In the genomic region with DNA sequence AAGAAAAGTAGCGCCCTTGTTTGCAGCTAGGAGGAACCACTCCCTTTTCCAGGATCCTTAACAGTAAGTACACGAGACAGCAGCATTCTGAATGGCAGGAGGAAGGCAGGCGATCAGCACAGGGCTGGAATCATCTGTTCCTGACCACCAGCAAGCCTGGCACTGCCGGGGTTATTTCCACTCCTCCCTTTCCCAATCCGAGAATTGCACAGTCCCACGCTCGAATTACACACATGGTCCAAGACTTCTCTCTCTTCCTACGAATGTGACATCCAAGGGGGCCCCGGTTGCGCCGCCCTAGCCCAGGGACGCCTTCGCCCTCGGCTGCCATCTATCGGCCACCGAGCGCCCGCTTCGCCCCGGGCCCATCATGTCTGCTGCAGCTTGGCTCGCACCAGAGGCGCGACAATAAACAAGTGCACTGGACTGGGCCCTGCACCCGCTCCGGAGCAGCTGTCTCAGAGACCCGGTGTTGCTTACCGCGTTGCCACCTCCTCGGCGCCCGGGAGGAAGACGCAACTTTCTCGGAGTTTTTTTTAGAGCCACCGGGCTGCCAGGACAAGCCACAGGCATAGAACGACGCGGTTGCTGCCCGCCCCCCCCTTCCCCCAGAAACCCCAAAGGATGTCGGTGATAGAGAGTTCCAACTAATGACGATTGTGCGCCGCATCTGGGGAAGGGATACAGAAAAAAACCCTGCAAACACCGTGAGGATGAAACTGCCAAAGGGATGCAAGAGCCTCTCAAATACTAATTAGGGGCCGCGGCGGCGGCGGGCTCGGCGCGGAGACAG, we compare ENCODE assay signal across 8 cellular contexts. TPM values are rescaled to one million over a fixed set of nuclear protein-coding genes. Genes with fewer than 3 reads are reported as not detected.
DNase-seq lines count a peak whose midpoint lies in the region; TF ChIP-seq lines count a peak whose summit lies in the region.

A gene with protein sequence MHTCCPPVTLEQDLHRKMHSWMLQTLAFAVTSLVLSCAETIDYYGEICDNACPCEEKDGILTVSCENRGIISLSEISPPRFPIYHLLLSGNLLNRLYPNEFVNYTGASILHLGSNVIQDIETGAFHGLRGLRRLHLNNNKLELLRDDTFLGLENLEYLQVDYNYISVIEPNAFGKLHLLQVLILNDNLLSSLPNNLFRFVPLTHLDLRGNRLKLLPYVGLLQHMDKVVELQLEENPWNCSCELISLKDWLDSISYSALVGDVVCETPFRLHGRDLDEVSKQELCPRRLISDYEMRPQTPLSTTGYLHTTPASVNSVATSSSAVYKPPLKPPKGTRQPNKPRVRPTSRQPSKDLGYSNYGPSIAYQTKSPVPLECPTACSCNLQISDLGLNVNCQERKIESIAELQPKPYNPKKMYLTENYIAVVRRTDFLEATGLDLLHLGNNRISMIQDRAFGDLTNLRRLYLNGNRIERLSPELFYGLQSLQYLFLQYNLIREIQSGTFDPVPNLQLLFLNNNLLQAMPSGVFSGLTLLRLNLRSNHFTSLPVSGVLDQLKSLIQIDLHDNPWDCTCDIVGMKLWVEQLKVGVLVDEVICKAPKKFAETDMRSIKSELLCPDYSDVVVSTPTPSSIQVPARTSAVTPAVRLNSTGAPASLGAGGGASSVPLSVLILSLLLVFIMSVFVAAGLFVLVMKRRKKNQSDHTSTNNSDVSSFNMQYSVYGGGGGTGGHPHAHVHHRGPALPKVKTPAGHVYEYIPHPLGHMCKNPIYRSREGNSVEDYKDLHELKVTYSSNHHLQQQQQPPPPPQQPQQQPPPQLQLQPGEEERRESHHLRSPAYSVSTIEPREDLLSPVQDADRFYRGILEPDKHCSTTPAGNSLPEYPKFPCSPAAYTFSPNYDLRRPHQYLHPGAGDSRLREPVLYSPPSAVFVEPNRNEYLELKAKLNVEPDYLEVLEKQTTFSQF (plus strand): TSS at position 341 of the 793 bp plus-strand sequence. CDS start 4,018 bp downstream, outside the sequence.

- H3K4me3 ChIP-seq in GM23248 = peak within 1 kb of the TSS; percentile 70
- no peak within 1 kb of the TSS for H3K4me3 ChIP-seq in SJSA1
- H3K4me3 ChIP-seq in right atrium auricular region = peak within 1 kb of the TSS; percentile 27 to 56
- peak within 1 kb of the TSS; percentile 33 to 46 for H3K4me3 ChIP-seq in prostate gland

- in situ Hi-C loops in GM23248 (cut with MboI) = no loop called here

- H3K4me2 ChIP-seq in GM23248 (ENCODE audit: unreplicated experiment) = peak within 1 kb of the TSS; percentile 71

- 1% methylated on average over 51 of the region's 51 CpGs for WGBS in GM23248 (ENCODE audit: low coverage in 1 of 2, low lambda C conversion rate in 2 of 2, missing lambda C conversion rate in 2 of 2), 2 experiments
- WGBS in prostate gland = 0% methylated on average over 43 of the region's 51 CpGs

- H3K9me2 ChIP-seq in GM23248 (ENCODE audit: insufficient read depth) = no peaks in the 10 kb centered on the region

- no peak for TF ChIP-seq POLR2A in prostate gland (IDR thresholded peaks at IDR 0.05)

- peak within 1 kb of the TSS; percentile 55 for H3K9ac ChIP-seq in ES-I3 (ENCODE audit: low read depth, low read length)
- H3K9ac ChIP-seq in GM23248 = no peak within 1 kb of the TSS

- no peaks in the 10 kb centered on the region for H4K20me1 ChIP-seq in GM23248 (ENCODE audit: insufficient read depth)

- H3K27me3 ChIP-seq in GM23248 (replicated peaks; ENCODE audit: insufficient read depth) (peaks cover 33% of the 10 kb centered on the region), SJSA1 (replicated peaks) (peaks cover 22% of the 10 kb centered on the region), right atrium auricular region (peaks cover 7 to 20% of the 10 kb centered on the region in 2 donors), prostate gland (replicated peaks; ENCODE audit: insufficient read depth) (peaks cover 7% of the 10 kb centered on the region)

- no peaks in the 10 kb centered on the region for H3K79me2 ChIP-seq in GM23248 (ENCODE audit: insufficient read depth)

- H3K9me3 ChIP-seq in ES-I3 (ENCODE audit: control insufficient read depth, insufficient read depth, low read length) (no peaks in the 10 kb centered on the region), GM23248 (ENCODE audit: low read depth) (no peaks in the 10 kb centered on the region), SJSA1 (replicated peaks) (peaks cover 9% of the 10 kb centered on the region; the same call in 1 of the 2 replicates), right atrium auricular region (no peaks in the 10 kb centered on the region), prostate gland (no peaks in the 10 kb centered on the region)

- peaks cover 6% of the 10 kb centered on the region; the same call in 1 of the 2 replicates for H3K4me1 ChIP-seq in ES-I3 (ENCODE audit: insufficient read depth, low read length)
- H3K4me1 ChIP-seq in GM23248 (ENCODE audit: insufficient read depth) = no peaks in the 10 kb centered on the region
- no peaks in the 10 kb centered on the region; the same call in 1 of the 2 replicates for H3K4me1 ChIP-seq in SJSA1 (replicated peaks)
- peaks cover 0 to 28% of the 10 kb centered on the region in 2 donors for H3K4me1 ChIP-seq in right atrium auricular region
- H3K4me1 ChIP-seq in prostate gland (replicated peaks) = no peaks in the 10 kb centered on the region

- H3K27ac ChIP-seq in GM23248 (no peak within 1 kb of the TSS), SJSA1 (no peak within 1 kb of the TSS), right atrium auricular region (no peak within 1 kb of the TSS), prostate gland (peak within 1 kb of the TSS; percentile 22 to 62)

- H3K36me3 ChIP-seq in ES-I3 (ENCODE audit: insufficient read depth, low read length) (no peaks in the 10 kb centered on the region), GM23248 (ENCODE audit: low read depth) (no peaks in the 10 kb centered on the region), SJSA1 (no peaks in the 10 kb centered on the region), right atrium auricular region (no peaks in the 10 kb centered on the region), prostate gland (no peaks in the 10 kb centered on the region)

- TF ChIP-seq CTCF in right atrium auricular region (IDR thresholded peaks at IDR 0.05) (peak; percentile 70 to 78), prostate gland (IDR thresholded peaks at IDR 0.05) (peak; percentile 31 to 64 (median 52))

- peak within 1 kb of the TSS; percentile 86 for H2AFZ ChIP-seq in GM23248

- no peaks in the 10 kb centered on the region for H3F3A ChIP-seq in GM23248 (ENCODE audit: insufficient read depth)

- intact Hi-C loops in prostate gland (cut with DNase I) = no loop called here

- DNase-seq in GM23248 (peak; percentile 74), Kasumi-1 (lab: John Stamatoyannopoulos, UW) (peak; percentile 92 to 95), SJSA1 (ENCODE audit: low read depth in 1 of 2, low spot score in 2 of 2) (peak; percentile 25 to 60), amniotic epithelial cell (ENCODE audit: low read depth) (peak; percentile 75), right atrium auricular region (ENCODE audit: low spot score) (peak; percentile 80), prostate gland (ENCODE audit: low spot score) (peak; percentile 69)
- DNase-seq in effector CD4-positive, alpha-beta T cell = no peak

RNA-seq across cellular contexts. Expression of the gene that starts here (rescaled TPM):
- total RNA-seq in GM23248 (2014; rRNA removed; shearing (Covaris generic)) = not detected in 2 replicates
- polyA plus RNA-seq in GM23248 (2016; fragmentation: Nextera tagmentation; extraction: Ambion mirVana) = not detected in 2 replicates
- not detected in 2 replicates for total RNA-seq in SJSA1 (2014; rRNA removed; shearing (Covaris generic))
- total RNA-seq in right atrium auricular region = under 1 TPM; 0.04 to 0.07 TPM
- under 1 TPM; 0.62 to 0.77 TPM for total RNA-seq in prostate gland

Comparison
In these comparisons a context has a peak if more than half of its experiments do, and no peak if none do; other contexts are left out.
1. Peak in DNase-seq, H3K4me3 ChIP-seq and H3K4me2 ChIP-seq in GM23248; RNA of the gene not detected or under 1 TPM.
2. Peak in DNase-seq in SJSA1; RNA of the gene not detected or under 1 TPM.
3. Peak in DNase-seq and H3K4me3 ChIP-seq in right atrium auricular region; RNA of the gene not detected or under 1 TPM.
4. Peak in DNase-seq, H3K4me3 ChIP-seq and H3K27ac ChIP-seq in prostate gland; RNA of the gene not detected or under 1 TPM.